Comparison of ENCODE assay signal across 8 cellular contexts in the genomic region with DNA sequence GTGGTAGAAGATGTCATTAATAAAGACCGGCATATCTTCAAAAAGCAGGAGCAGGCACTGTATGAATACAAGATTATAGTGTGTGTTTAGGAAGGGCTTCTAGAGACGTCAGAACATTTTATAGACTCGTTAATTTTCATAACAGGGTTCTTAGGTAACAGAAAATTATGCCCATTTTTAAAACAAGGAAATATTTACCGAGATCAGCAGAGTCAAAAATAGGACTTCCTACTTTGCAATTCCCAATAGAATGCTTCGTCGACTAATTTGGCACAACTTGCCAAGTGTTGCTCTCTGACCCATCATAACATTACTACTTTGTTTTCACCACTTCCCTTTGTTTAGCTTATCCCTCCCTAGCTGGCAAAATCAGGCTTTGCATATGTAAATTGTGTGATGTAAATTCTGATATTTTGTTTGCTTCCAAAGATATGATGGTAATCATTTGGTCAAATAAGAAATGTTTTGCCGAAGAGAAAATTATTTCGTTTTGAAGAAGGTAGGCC. TPM values are rescaled to one million over a fixed set of nuclear protein-coding genes. Genes with fewer than 3 reads are reported as not detected.
DNase-seq lines count a peak whose midpoint lies in the region; ATAC-seq and TF ChIP-seq lines count a peak whose summit lies in the region.

No MANE protein-coding gene starts in this region.

- H3K4me3 Mint-ChIP-seq in activated T-cell treated with anti-CD3 and anti-CD28 coated beads, Interleukin-2, amount 50 U/mL, for 4 hours: peak overlapping the region; percentile 95

- H3K27me3 Mint-ChIP-seq in activated T-cell treated with anti-CD3 and anti-CD28 coated beads, Interleukin-2, amount 50 U/mL, for 4 hours (ENCODE audit: low read depth): no peaks in the 10 kb centered on the region

- ATAC-seq in activated T-cell treated with anti-CD3 and anti-CD28 coated beads, Interleukin-2, amount 50 U/mL, for 4 hours: no peak
- ATAC-seq in GM18873 (IDR thresholded peaks at IDR 0.05; ENCODE audit: low FRiP score, unreplicated experiment) (no peak), HG02973 (IDR thresholded peaks at IDR 0.05; ENCODE audit: unreplicated experiment) (no peak)

- peak overlapping the region; percentile 72 for H3K4me3 ChIP-seq in WI38 (ENCODE audit: low read depth, low read length)
- peak overlapping the region; percentile 71 for H3K4me3 ChIP-seq in retinal pigment epithelial cell (ENCODE audit: low read length)

- no peaks in the 10 kb centered on the region for H3K36me3 Mint-ChIP-seq in activated T-cell treated with anti-CD3 and anti-CD28 coated beads, Interleukin-2, amount 50 U/mL, for 4 hours (ENCODE audit: insufficient read depth)

- H3K4me1 Mint-ChIP-seq in activated T-cell treated with anti-CD3 and anti-CD28 coated beads, Interleukin-2, amount 50 U/mL, for 4 hours (ENCODE audit: low read depth): peaks cover 51% of the 10 kb centered on the region

- TF ChIP-seq CTCF in WI38 (IDR thresholded peaks at IDR 0.05; ENCODE audit: low read depth, low read length) (no peak), retinal pigment epithelial cell (conservative IDR thresholded peaks at IDR 0.05; ENCODE audit: low read depth, low read length) (no peak)

- H3K9me3 Mint-ChIP-seq in activated T-cell treated with anti-CD3 and anti-CD28 coated beads, Interleukin-2, amount 50 U/mL, for 4 hours: peaks cover 3% of the 10 kb centered on the region

- no peak for DNase-seq in activated T-cell treated with anti-CD3 and anti-CD28 coated beads, Interleukin-2, amount 50 U/mL, for 4 hours
- DNase-seq in activated T-cell treated with anti-CD3 and anti-CD28 coated beads, Interleukin-2, amount 50 U/mL, for 48 hours: no peak
- DNase-seq in globus pallidus (ENCODE audit: low spot score) (peak; percentile 47), retinal pigment epithelial cell (ENCODE audit: low read depth) (no peak)
- no peak for DNase-seq in stimulated activated naive CD4-positive, alpha-beta T cell (lab: John Stamatoyannopoulos, UW)

RNA-seq across cellular contexts. Expression of a gene that starts 0.9 kb away (rescaled TPM):
- total RNA-seq in activated T-cell treated with anti-CD3 and anti-CD28 coated beads, Interleukin-2, amount 50 U/mL, for 4 hours: 10 to 100 TPM; 49.2 to 61.3 (median 51.9) TPM
